ENCODE assay signal across 18 cellular contexts in genomic region chr6:152136449-152136825, GRCh38.
DNase-seq lines count a peak whose midpoint lies in the region; ATAC-seq, FAIRE-seq and TF ChIP-seq lines count a peak whose summit lies in the region.
"Had no signal": no experiment of that assay in that cellular context is flagged by ENCODE, and none has a peak within 500 bp of the region (broad histone marks: within the 10 kb centered on the region; RNA-seq: fewer than 3 reads in every experiment).

No MANE protein-coding gene starts in this region.

- FAIRE-seq in keratinocyte (lab: Jason Lieb, UNC), result peak; percentile 55

- CTCF ChIA-PET in PC-3 (lab: Charles Lee), result no interaction called here

- dilution Hi-C loops in keratinocyte (cut with MboI; ENCODE audit: extremely low pct_ligation_motif_present, low sequenced_read_pairs), result no loop called here

- no peaks in the 10 kb centered on the region for H3K36me3 ChIP-seq in PC-3 (ENCODE audit: low read depth, low read length)
- no peaks in the 10 kb centered on the region for H3K36me3 ChIP-seq in keratinocyte (ENCODE audit: control insufficient read depth in 2 of 2, extremely low read depth in 1 of 2, insufficient read depth in 2 of 2, low read length in 2 of 2)
- peaks cover 31% of the 10 kb centered on the region for H3K36me3 ChIP-seq in smooth muscle cell (ENCODE audit: low read depth)

- 90% methylated on average over 8 of the region's 8 CpGs for WGBS in smooth muscle cell (ENCODE audit: low lambda C conversion rate)

- no peaks in the 10 kb centered on the region for H3F3A ChIP-seq in PC-3 (ENCODE audit: low read length, unreplicated experiment)
- no peaks in the 10 kb centered on the region for H3F3A ChIP-seq in smooth muscle cell (ENCODE audit: low read depth)

- H3K9me2 ChIP-seq in PC-3 (replicated peaks; ENCODE audit: low read length), result no peaks in the 10 kb centered on the region
- H3K9me2 ChIP-seq: SK-N-SH had no signal

- no peak overlapping the region for H3K9ac ChIP-seq in PC-3 (ENCODE audit: low read length)
- H3K9ac ChIP-seq in keratinocyte (ENCODE audit: control insufficient read depth, extremely low read depth, insufficient read depth, low read length), result no peak overlapping the region
- H3K9ac ChIP-seq in smooth muscle cell (ENCODE audit: low read depth), result no peak overlapping the region
- H3K9ac ChIP-seq: SK-N-SH had no signal

- H2AFZ ChIP-seq in PC-3 (ENCODE audit: low read length) (peak overlapping the region; percentile 69), keratinocyte (ENCODE audit: control insufficient read depth, low read length) (peak overlapping the region; percentile 19), smooth muscle cell (ENCODE audit: low read depth) (no peak overlapping the region)

- H3K79me2 ChIP-seq in PC-3 (ENCODE audit: low read length) (no peaks in the 10 kb centered on the region), keratinocyte (ENCODE audit: control insufficient read depth, insufficient read depth, low read length) (no peaks in the 10 kb centered on the region), smooth muscle cell (ENCODE audit: low read depth) (no peaks in the 10 kb centered on the region)

- no peaks in the 10 kb centered on the region for H3K9me1 ChIP-seq in keratinocyte (ENCODE audit: control insufficient read depth, extremely low read depth, insufficient read depth, low read length)

- intact Hi-C loops in PC-3 (cut with micrococcal nuclease), result loop anchor here (2.0 kb wide), 2 partner anchors 72 to 138 kb away; no protein-coding TSS in a partner anchor

- H3K4me3 ChIP-seq in PC-3 (ENCODE audit: low read length) (peak overlapping the region; percentile 18; the same call in 1 of the 2 replicates), keratinocyte (ENCODE audit: control insufficient read depth in 2 of 3, extremely low read depth in 1 of 3, insufficient read depth in 2 of 3, low read depth in 1 of 3, low read length in 3 of 3) (no peak overlapping the region), smooth muscle cell (no peak overlapping the region)
- H3K4me3 ChIP-seq: breast epithelium had no signal

- ATAC-seq in PC-3 (peak; percentile 98), HG02798 (IDR thresholded peaks at IDR 0.05; ENCODE audit: poor library complexity, unreplicated experiment) (no peak), HG02763 (IDR thresholded peaks at IDR 0.05; ENCODE audit: unreplicated experiment) (no peak)
- ATAC-seq: sciatic nerve had no signal

- H3K9me3 ChIP-seq in PC-3 (ENCODE audit: low read length), result no peaks in the 10 kb centered on the region
- no peaks in the 10 kb centered on the region for H3K9me3 ChIP-seq in keratinocyte (ENCODE audit: control insufficient read depth, low read depth, low read length)
- H3K9me3 ChIP-seq in smooth muscle cell (replicated peaks; ENCODE audit: low read depth), result no peaks in the 10 kb centered on the region
- H3K9me3 ChIP-seq: breast epithelium, SK-N-SH had no signal

- H3K27me3 ChIP-seq in PC-3 (ENCODE audit: low read length) (no peaks in the 10 kb centered on the region), keratinocyte (ENCODE audit: control insufficient read depth, extremely low read depth, insufficient read depth, low read length) (no peaks in the 10 kb centered on the region), smooth muscle cell (ENCODE audit: low read depth) (no peaks in the 10 kb centered on the region)
- H3K27me3 ChIP-seq: breast epithelium had no signal

- TF ChIP-seq CTCF in PC-3 (conservative IDR thresholded peaks at IDR 0.05; ENCODE audit: low read depth, low read length), result peak; percentile 41; the same call in 1 of the 2 replicates
- peak in 1 of 3 experiments; percentile 18 for TF ChIP-seq CTCF in keratinocyte (optimal IDR thresholded peaks at IDR 0.05 in 1 of 3, IDR thresholded peaks at IDR 0.05 in 1 of 3, conservative IDR thresholded peaks at IDR 0.05 in 1 of 3; ENCODE audit: extremely low read depth in 1 of 3, insufficient read depth in 2 of 3, low read length in 3 of 3)
- no peak for TF ChIP-seq CTCF in smooth muscle cell (IDR thresholded peaks at IDR 0.05; ENCODE audit: borderline replicate concordance, insufficient read depth, poor library complexity, severe bottlenecking)

- no peaks in the 10 kb centered on the region for H4K20me1 ChIP-seq in PC-3 (ENCODE audit: low read length)
- no peaks in the 10 kb centered on the region for H4K20me1 ChIP-seq in keratinocyte (ENCODE audit: control insufficient read depth, extremely low read depth, insufficient read depth, low read length)
- H4K20me1 ChIP-seq in smooth muscle cell (ENCODE audit: low read depth), result no peaks in the 10 kb centered on the region

- POLR2A ChIA-PET in PC-3 (lab: Charles Lee; ENCODE audit: unreplicated experiment), result no interaction called here

- peak; percentile 90 for DNase-seq in DMS153 treated with DMSO at 0.1 percent for 48 hours (lab: John Stamatoyannopoulos, UW; ENCODE audit: unreplicated experiment)
- DNase-seq in LoVo (ENCODE audit: low spot score), result peak; percentile 43
- peak; percentile 85 for DNase-seq in PC-3
- DNase-seq in keratinocyte (ENCODE audit: low read depth, low spot score), result no peak
- no peak for DNase-seq in smooth muscle cell (lab: John Stamatoyannopoulos, UW; ENCODE audit: unreplicated experiment)
- DNase-seq in NCI-H446 (lab: John Stamatoyannopoulos, UW), result no peak
- DNase-seq: activated CD4-positive, alpha-beta memory T cell treated with anti-CD3 and anti-CD28 coated beads, Interleukin-2, amount 10 ng/mL, durations not matched to agents 7 days and 5 days; activated effector memory CD4-positive, alpha-beta T cell treated with anti-CD3 and anti-CD28 coated beads, Interleukin-2, amount 50 U/mL, for 16 hours; COR-L47; effector memory CD4-positive, alpha-beta T cell; mesendoderm; NCI-H1694; SK-N-SH; stimulated activated CD4-positive, alpha-beta T cell treated with anti-CD3 and anti-CD28 coated beads, Interleukin-4, amount 100 ng/mL, for 1 hour had no signal

- H3K4me1 ChIP-seq in PC-3 (ENCODE audit: insufficient read depth, low read length) (peaks cover 14% of the 10 kb centered on the region), keratinocyte (ENCODE audit: control insufficient read depth, extremely low read depth, insufficient read depth, low read length) (peaks cover 3% of the 10 kb centered on the region), smooth muscle cell (ENCODE audit: low read depth) (no peaks in the 10 kb centered on the region)
- H3K4me1 ChIP-seq: breast epithelium had no signal

- H3K4me2 ChIP-seq in PC-3 (ENCODE audit: low read length) (peak overlapping the region; percentile 68), keratinocyte (ENCODE audit: control insufficient read depth, extremely low read depth, insufficient read depth, low read depth, low read length) (no peak overlapping the region), smooth muscle cell (no peak overlapping the region)
- H3K4me2 ChIP-seq: SK-N-SH had no signal

- peak overlapping the region; percentile 86 for H3K27ac ChIP-seq in PC-3 (ENCODE audit: low read length)
- no peak overlapping the region for H3K27ac ChIP-seq in keratinocyte (ENCODE audit: control insufficient read depth, insufficient read depth, low read length)
- no peak overlapping the region for H3K27ac ChIP-seq in smooth muscle cell (ENCODE audit: low read depth)
- H3K27ac ChIP-seq: breast epithelium had no signal

- BruUV-seq in PC-3 (replicated peaks; lab: Mats Ljungman, UMichigan), result no TSS peak

Comparison
In these comparisons a context has a peak if more than half of its experiments do, and no peak if none do; other contexts are left out.
1. DNase-seq: peak in DMS153 treated with DMSO at 0.1 percent for 48 hours (single experiment), LoVo (single experiment) and PC-3 (single experiment); none in keratinocyte (single experiment), smooth muscle cell (single experiment) and NCI-H446 (0 of 2).